7 cellular contexts compared by ENCODE assay signal in the genomic region with DNA sequence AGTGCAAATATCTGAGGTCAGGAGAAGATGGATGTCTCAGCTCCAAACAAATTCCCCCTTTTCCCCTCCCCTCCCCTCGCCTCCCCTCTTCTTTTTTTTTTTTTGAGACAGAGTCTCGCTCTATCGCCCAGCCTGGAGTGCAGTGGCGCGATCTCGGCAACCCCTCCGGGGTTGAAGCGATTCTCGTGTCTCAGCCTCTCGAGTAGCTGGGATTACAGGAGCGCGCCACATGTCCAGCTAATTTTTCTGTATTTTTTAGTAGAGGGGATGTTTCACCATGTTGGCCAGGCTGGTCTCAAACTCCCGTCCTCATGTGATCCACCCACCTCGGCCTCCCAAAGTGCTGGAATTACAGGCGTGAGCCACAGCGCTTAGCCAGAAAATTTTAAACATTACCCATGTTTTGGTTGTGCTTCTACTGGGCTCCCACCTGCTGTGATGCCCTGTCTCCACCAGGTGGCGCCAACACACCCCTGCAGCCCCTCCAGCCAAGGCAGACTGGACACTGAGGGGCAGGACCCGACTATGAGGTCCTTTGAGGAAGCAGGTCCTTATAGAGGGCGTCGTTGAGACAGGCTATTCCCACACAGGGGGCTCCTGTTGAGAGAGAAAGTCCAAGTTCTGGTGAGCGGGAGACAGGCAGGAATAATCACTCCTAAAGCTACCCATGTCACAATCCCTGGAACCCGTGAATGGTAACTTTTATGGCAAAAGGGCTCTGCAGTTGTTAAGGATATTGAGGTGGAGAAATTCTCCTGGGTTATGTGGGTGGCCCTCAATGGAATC. TPM values are rescaled to one million over a fixed set of nuclear protein-coding genes. Genes with fewer than 3 reads are reported as not detected.
A peak's percentile ranks its signal among the peaks of the same experiment; 100 is the strongest.
DNase-seq lines count a peak whose midpoint lies in the region; ATAC-seq and TF ChIP-seq lines count a peak whose summit lies in the region.

No MANE protein-coding gene starts in this region.

- WGBS in heart left ventricle, 4 donors: 3 to 7% (median 6%) methylated on average over 22 of the region's 22 CpGs

- H3K4me3 Mint-ChIP-seq in activated naive CD8-positive, alpha-beta T cell treated with anti-CD3 and anti-CD28 coated beads for 36 hours: peak overlapping the region; percentile 77

- H3K27me3 Mint-ChIP-seq in activated naive CD8-positive, alpha-beta T cell treated with anti-CD3 and anti-CD28 coated beads for 36 hours: peaks cover 28% of the 10 kb centered on the region

- H3K9me3 Mint-ChIP-seq in activated naive CD8-positive, alpha-beta T cell treated with anti-CD3 and anti-CD28 coated beads for 36 hours: no peaks in the 10 kb centered on the region

- H3K36me3 ChIP-seq in heart left ventricle (peaks cover 0 to 2% (median 0%) of the 10 kb centered on the region in 9 donors), vagina (no peaks in the 10 kb centered on the region)

- TF ChIP-seq POLR2A in heart left ventricle (IDR thresholded peaks at IDR 0.05): no peak
- TF ChIP-seq POLR2A in vagina (IDR thresholded peaks at IDR 0.05): no peak

- no peaks in the 10 kb centered on the region for H3K36me3 Mint-ChIP-seq in activated naive CD8-positive, alpha-beta T cell treated with anti-CD3 and anti-CD28 coated beads for 36 hours

- H3K9me3 ChIP-seq in heart left ventricle (no peaks in the 10 kb centered on the region), vagina (no peaks in the 10 kb centered on the region)

- no peak for DNase-seq in LNCaP clone FGC (ENCODE audit: low read depth)
- DNase-seq in SW480 (ENCODE audit: low spot score): peak; percentile 77
- DNase-seq in activated naive CD8-positive, alpha-beta T cell treated with anti-CD3 and anti-CD28 coated beads for 36 hours: peak; percentile 73
- peak; percentile 74 to 89 (median 80) for DNase-seq in heart left ventricle
- peak; percentile 44 for DNase-seq in pulmonary artery endothelial cell (ENCODE audit: low read depth, low spot score)
- DNase-seq in vagina (ENCODE audit: extremely low spot score in 2 of 2): no peak

- H3K27ac ChIP-seq in heart left ventricle: no peak overlapping the region
- no peak overlapping the region for H3K27ac ChIP-seq in vagina

- intact Hi-C loops in heart left ventricle (cut with DNase I): loop anchor here (1.0 to 10.0 kb wide), 11 partner anchors 88 to 244 kb away; no protein-coding TSS in a partner anchor
- intact Hi-C loops in vagina (cut with DNase I): no loop called here

- H3K4me3 ChIP-seq in GM12875 (ENCODE audit: low read depth, low read length): peak overlapping the region; percentile 26
- no peak overlapping the region for H3K4me3 ChIP-seq in LNCaP clone FGC (ENCODE audit: low read depth, low read length)
- H3K4me3 ChIP-seq in heart left ventricle: peak overlapping the region in 9 of 12 donors; percentile 7 to 43 (median 32)
- H3K4me3 ChIP-seq in vagina: peak overlapping the region in 1 of 2 donors; percentile 22

- peaks cover 6% of the 10 kb centered on the region for H3K4me1 Mint-ChIP-seq in activated naive CD8-positive, alpha-beta T cell treated with anti-CD3 and anti-CD28 coated beads for 36 hours

- H3K4me1 ChIP-seq in heart left ventricle (peaks cover 0 to 21% (median 8%) of the 10 kb centered on the region in 12 donors), vagina (peaks cover 11% of the 10 kb centered on the region)

- H3K27me3 ChIP-seq in heart left ventricle (peaks cover 0 to 9% (median 0%) of the 10 kb centered on the region in 9 donors), vagina (no peaks in the 10 kb centered on the region)

- H3K27ac Mint-ChIP-seq in activated naive CD8-positive, alpha-beta T cell treated with anti-CD3 and anti-CD28 coated beads for 36 hours: peak overlapping the region; percentile 42

- ATAC-seq in heart left ventricle: peak; percentile 70 to 93 (median 91)

- TF ChIP-seq CTCF in GM12875 (IDR thresholded peaks at IDR 0.05; ENCODE audit: borderline replicate concordance, insufficient read depth, low read depth, low read length): peak; percentile 94
- peak; percentile 79 for TF ChIP-seq CTCF in LNCaP clone FGC (IDR thresholded peaks at IDR 0.05; ENCODE audit: control insufficient read depth, extremely low read depth, insufficient read depth)
- peak; percentile 96 to 100 (median 98) for TF ChIP-seq CTCF in heart left ventricle (IDR thresholded peaks at IDR 0.05)
- TF ChIP-seq CTCF in vagina (IDR thresholded peaks at IDR 0.05): peak; percentile 70 to 95 (median 95)

RNA-seq across cellular contexts. Expression of a gene that starts 6.3 kb away (rescaled TPM):
- total RNA-seq in activated naive CD8-positive, alpha-beta T cell treated with anti-CD3 and anti-CD28 coated beads for 36 hours: not detected
- total RNA-seq in heart left ventricle (under 1 TPM in 1 of 9 donors, not detected in 8; 0.30 TPM), pulmonary artery endothelial cell (not detected in 2 replicates), vagina (not detected)
- under 1 TPM in 1 of 2 donors, not detected in 1; 0.10 TPM for polyA plus RNA-seq in heart left ventricle

RNA-seq across cellular contexts. Expression of a gene that starts 9.6 kb away (rescaled TPM):
- total RNA-seq in activated naive CD8-positive, alpha-beta T cell treated with anti-CD3 and anti-CD28 coated beads for 36 hours: 10 to 100 TPM; 54.5 to 63.0 TPM
- 100 to 1,000 TPM in 6 of 9 donors, 10 to 100 TPM in 3; 67.9 to 138 (median 102) TPM for total RNA-seq in heart left ventricle
- 100 to 1,000 TPM; 121 to 130 TPM for polyA plus RNA-seq in heart left ventricle
- 54.1 and 56.2 TPM in 2 replicates for total RNA-seq in pulmonary artery endothelial cell
- total RNA-seq in vagina: 39.8 TPM

RNA-seq across cellular contexts. Expression of a gene that starts 22.1 kb away (rescaled TPM):
- total RNA-seq in activated naive CD8-positive, alpha-beta T cell treated with anti-CD3 and anti-CD28 coated beads for 36 hours: under 1 TPM; 0.10 to 0.48 TPM
- total RNA-seq in heart left ventricle (10 to 100 TPM in 3 of 9 donors, 1 to 10 TPM in 6; 6.4 to 11.5 (median 9.4) TPM), pulmonary artery endothelial cell (2.1 and 2.7 TPM in 2 replicates), vagina (35.8 TPM)
- polyA plus RNA-seq in heart left ventricle: 10 to 100 TPM in 1 of 2 donors, 1 to 10 TPM in 1; 5.0 to 12.6 TPM

RNA-seq across cellular contexts. Expression of a gene that starts 51.7 kb away (rescaled TPM):
- total RNA-seq in activated naive CD8-positive, alpha-beta T cell treated with anti-CD3 and anti-CD28 coated beads for 36 hours: 10 to 100 TPM; 21.3 to 28.0 TPM
- total RNA-seq in heart left ventricle: 100 to 1,000 TPM in 2 of 9 donors, 10 to 100 TPM in 7; 32.0 to 149 (median 39.2) TPM
- polyA plus RNA-seq in heart left ventricle: 10 to 100 TPM; 39.1 to 74.4 TPM
- 33.8 and 74.5 TPM in 2 replicates for total RNA-seq in pulmonary artery endothelial cell
- 68.5 TPM for total RNA-seq in vagina

RNA-seq across cellular contexts. Expression of a gene that starts 52.1 kb away (rescaled TPM):
- total RNA-seq in activated naive CD8-positive, alpha-beta T cell treated with anti-CD3 and anti-CD28 coated beads for 36 hours: 10 to 100 TPM; 43.5 to 44.6 TPM
- total RNA-seq in heart left ventricle (10 to 100 TPM in 8 of 9 donors, 1 to 10 TPM in 1; 9.6 to 18.6 (median 13.7) TPM), pulmonary artery endothelial cell (15.7 and 16.2 TPM in 2 replicates), vagina (15.2 TPM)
- 10 to 100 TPM; 21.2 to 40.4 TPM for polyA plus RNA-seq in heart left ventricle

Comparison
In these comparisons a context has a peak if more than half of its experiments do, and no peak if none do; other contexts are left out.
1. DNase-seq: peak in SW480 (single experiment), activated naive CD8-positive, alpha-beta T cell treated with anti-CD3 and anti-CD28 coated beads for 36 hours (single experiment), heart left ventricle (5 of 5) and pulmonary artery endothelial cell (single experiment); none in LNCaP clone FGC (single experiment) and vagina (0 of 2).
2. Peak in every context shown above with its lines, with median percentiles within 50 percentile points of each other: CTCF ChIP-seq.